Comparison of ENCODE assay signal across 8 cellular contexts in genomic region chr2:152715854-152716428, GRCh38. TPM values are rescaled to one million over a fixed set of nuclear protein-coding genes. Genes with fewer than 3 reads are reported as not detected.
A peak's percentile ranks its signal among the peaks of the same experiment; 100 is the strongest.
DNase-seq lines count a peak whose midpoint lies in the region; ATAC-seq and TF ChIP-seq lines count a peak whose summit lies in the region.

No MANE protein-coding gene starts in this region.

- no peaks in the 10 kb centered on the region for H3K9me3 Mint-ChIP-seq in activated CD4-positive, alpha-beta T cell treated with anti-CD3 and anti-CD28 coated beads for 36 hours (ENCODE audit: low read depth)

- WGBS in right cardiac atrium, result 25% methylated on average over 8 of the region's 8 CpGs
- 28 to 46% (median 42%) methylated on average over 8 of the region's 8 CpGs for WGBS in spleen, 5 donors

- H3K9me3 ChIP-seq in right cardiac atrium (ENCODE audit: control insufficient read depth, low read length) (no peaks in the 10 kb centered on the region), spleen (no peaks in the 10 kb centered on the region)

- H3K27ac ChIP-seq in right cardiac atrium (ENCODE audit: low read length), result no peak overlapping the region
- peak overlapping the region in 2 of 8 donors; percentile 99 to 100 for H3K27ac ChIP-seq in spleen

- peak overlapping the region; percentile 99 for H3K4me3 ChIP-seq in WI38 (ENCODE audit: low read depth, low read length)
- H3K4me3 ChIP-seq in right cardiac atrium (ENCODE audit: low read length), result peak overlapping the region; percentile 49
- peak overlapping the region; percentile 78 to 98 (median 93) for H3K4me3 ChIP-seq in spleen

- DNase-seq in activated CD4-positive, alpha-beta T cell treated with anti-CD3 and anti-CD28 coated beads for 36 hours, result peak; percentile 65
- DNase-seq in activated CD4-positive, alpha-beta T cell treated with anti-CD3 and anti-CD28 coated beads for 1 hour, result no peak
- DNase-seq in KBM-7 (peak; percentile 63), right cardiac atrium (no peak), spleen (no peak)

- TF ChIP-seq POLR2A in spleen (IDR thresholded peaks at IDR 0.05), result no peak

- H3K4me3 Mint-ChIP-seq in activated CD4-positive, alpha-beta T cell treated with anti-CD3 and anti-CD28 coated beads for 36 hours, result peak overlapping the region; percentile 99

- intact Hi-C loops in activated CD4-positive, alpha-beta T cell treated with anti-CD3 and anti-CD28 coated beads for 36 hours (cut with DNase I, micrococcal nuclease), result loop anchor here (5.0 kb wide), 4 partner anchors 64 to 1429 kb away; partner anchors contain the start of genes NMI (in 2 of the 2) and FMNL2 (in 1 of the 2)
- intact Hi-C loops in right cardiac atrium (cut with DNase I) (no loop called here), spleen (cut with DNase I; ENCODE audit: low total_unique reads) (no loop called here)

- H3K4me1 ChIP-seq in right cardiac atrium (ENCODE audit: control insufficient read depth, insufficient read depth, low read length) (no peaks in the 10 kb centered on the region), spleen (peaks cover 32 to 83% (median 58%) of the 10 kb centered on the region in 6 donors)

- TF ChIP-seq CTCF in WI38 (IDR thresholded peaks at IDR 0.05; ENCODE audit: low read depth, low read length) (peak; percentile 22; the same call in 1 of the 2 replicates), spleen (IDR thresholded peaks at IDR 0.05 in 8 of 11, conservative IDR thresholded peaks at IDR 0.05 in 3 of 11) (peak in 2 of 11 experiments; percentile 12 to 20)

- H3K27me3 Mint-ChIP-seq in activated CD4-positive, alpha-beta T cell treated with anti-CD3 and anti-CD28 coated beads for 36 hours, result no peaks in the 10 kb centered on the region

- peaks cover 2 to 50% (median 28%) of the 10 kb centered on the region in 6 donors for H3K36me3 ChIP-seq in spleen

- peaks cover 59% of the 10 kb centered on the region for H3K4me1 Mint-ChIP-seq in activated CD4-positive, alpha-beta T cell treated with anti-CD3 and anti-CD28 coated beads for 36 hours

- H3K36me3 Mint-ChIP-seq in activated CD4-positive, alpha-beta T cell treated with anti-CD3 and anti-CD28 coated beads for 36 hours (ENCODE audit: low read depth), result peaks cover 43% of the 10 kb centered on the region

- no peak for ATAC-seq in activated CD4-positive, alpha-beta T cell treated with anti-CD3 and anti-CD28 coated beads for 36 hours
- no peak for ATAC-seq in right cardiac atrium
- no peak for ATAC-seq in GM21528 (IDR thresholded peaks at IDR 0.05; ENCODE audit: low FRiP score, unreplicated experiment)
- no peak for ATAC-seq in GM18873 (IDR thresholded peaks at IDR 0.05; ENCODE audit: low FRiP score, unreplicated experiment)

- H3K27me3 ChIP-seq in right cardiac atrium (ENCODE audit: control insufficient read depth, insufficient read depth) (no peaks in the 10 kb centered on the region), spleen (replicated peaks in 1 of 7) (no peaks in the 10 kb centered on the region)

- CTCF ChIA-PET in activated CD4-positive, alpha-beta T cell treated with anti-CD3 and anti-CD28 coated beads for 36 hours (lab: Charles Lee), result interaction anchor here (0.8 to 3.5 kb wide), 10 partner anchors 11 to 540 kb away, joined by 3 to 24 read pairs (median 4); partner anchors contain the start of gene STAM2

- in situ Hi-C loops in KBM-7 (cut with MboI; ENCODE audit: low pct_unique_long_range_greater_than_20kb, low sequenced_read_pairs), result no loop called here

- H3K27ac Mint-ChIP-seq in activated CD4-positive, alpha-beta T cell treated with anti-CD3 and anti-CD28 coated beads for 36 hours, result peak overlapping the region; percentile 99

- POLR2A ChIA-PET in activated CD4-positive, alpha-beta T cell treated with anti-CD3 and anti-CD28 coated beads for 36 hours (lab: Charles Lee), result interaction anchor here (2.2 kb wide), 1 partner anchor 9 kb away, joined by 19 read pairs; no protein-coding TSS in a partner anchor

RNA-seq across cellular contexts. Expression of gene PRPF40A, which starts 1.3 kb away (rescaled TPM):
- total RNA-seq in activated CD4-positive, alpha-beta T cell treated with anti-CD3 and anti-CD28 coated beads for 36 hours, result 100 to 1,000 TPM; 145 to 152 TPM
- total RNA-seq in right cardiac atrium, result 10 to 100 TPM; 34.3 to 51.7 (median 37.4) TPM
- 11.5 TPM for polyA plus RNA-seq in right cardiac atrium
- total RNA-seq in spleen, result 100 to 1,000 TPM in 3 of 7 donors, 10 to 100 TPM in 4; 80.7 to 116 (median 93.8) TPM
- polyA plus RNA-seq in spleen, result 10 to 100 TPM; 13.5 to 19.0 (median 17.0) TPM

RNA-seq across cellular contexts. Expression of gene ARL6IP6, which starts 2.5 kb away (rescaled TPM):
- 10 to 100 TPM; 21.8 to 36.8 TPM for total RNA-seq in activated CD4-positive, alpha-beta T cell treated with anti-CD3 and anti-CD28 coated beads for 36 hours
- total RNA-seq in right cardiac atrium (10 to 100 TPM in 1 of 4 donors, 1 to 10 TPM in 3; 6.6 to 10.3 (median 8.6) TPM), spleen (10 to 100 TPM; 13.9 to 21.5 (median 20.5) TPM)
- polyA plus RNA-seq in right cardiac atrium (6.4 TPM), spleen (10 to 100 TPM; 12.1 to 15.6 (median 13.0) TPM)

Comparison
In these comparisons a context has a peak if more than half of its experiments do, and no peak if none do; other contexts are left out.
1. DNase-seq: peak in activated CD4-positive, alpha-beta T cell treated with anti-CD3 and anti-CD28 coated beads for 36 hours (single experiment) and KBM-7 (single experiment); none in activated CD4-positive, alpha-beta T cell treated with anti-CD3 and anti-CD28 coated beads for 1 hour (single experiment), right cardiac atrium (0 of 3) and spleen (single experiment).
2. H3K4me3 ChIP-seq: peak in every context shown above with its lines; median percentile 99 in WI38; 93 in spleen; 49 in right cardiac atrium.
3. intact Hi-C loops: an anchor here in activated CD4-positive, alpha-beta T cell treated with anti-CD3 and anti-CD28 coated beads for 36 hours (5.0 kb wide); none called in right cardiac atrium and spleen.